1 cellular context compared by ENCODE assay signal in genomic region chr10:98133075-98133752, GRCh38.
A peak's percentile ranks its signal among the peaks of the same experiment; 100 is the strongest.
TF ChIP-seq lines count a peak whose summit lies in the region.

No MANE protein-coding gene starts in this region.

TF ChIP-seq in GM12878, 131 proteins besides CTCF, POLR2A, EP300 and RAD21 (continued from another document):
- TF ChIP-seq, protein P1, sequence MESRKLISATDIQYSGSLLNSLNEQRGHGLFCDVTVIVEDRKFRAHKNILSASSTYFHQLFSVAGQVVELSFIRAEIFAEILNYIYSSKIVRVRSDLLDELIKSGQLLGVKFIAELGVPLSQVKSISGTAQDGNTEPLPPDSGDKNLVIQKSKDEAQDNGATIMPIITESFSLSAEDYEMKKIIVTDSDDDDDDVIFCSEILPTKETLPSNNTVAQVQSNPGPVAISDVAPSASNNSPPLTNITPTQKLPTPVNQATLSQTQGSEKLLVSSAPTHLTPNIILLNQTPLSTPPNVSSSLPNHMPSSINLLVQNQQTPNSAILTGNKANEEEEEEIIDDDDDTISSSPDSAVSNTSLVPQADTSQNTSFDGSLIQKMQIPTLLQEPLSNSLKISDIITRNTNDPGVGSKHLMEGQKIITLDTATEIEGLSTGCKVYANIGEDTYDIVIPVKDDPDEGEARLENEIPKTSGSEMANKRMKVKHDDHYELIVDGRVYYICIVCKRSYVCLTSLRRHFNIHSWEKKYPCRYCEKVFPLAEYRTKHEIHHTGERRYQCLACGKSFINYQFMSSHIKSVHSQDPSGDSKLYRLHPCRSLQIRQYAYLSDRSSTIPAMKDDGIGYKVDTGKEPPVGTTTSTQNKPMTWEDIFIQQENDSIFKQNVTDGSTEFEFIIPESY (IDR thresholded peaks at IDR 0.05) = peak; percentile 40; the same call in 1 of the 2 replicates
- TF ChIP-seq IKZF2 (IDR thresholded peaks at IDR 0.05) = peak; percentile 78 to 83
- TF ChIP-seq BACH1 (IDR thresholded peaks at IDR 0.05; ENCODE audit: borderline replicate concordance) = peak; percentile 49; the same call in 1 of the 2 replicates
- peak; percentile 69; the same call in 1 of the 2 replicates for TF ChIP-seq IRF4 (IDR thresholded peaks at IDR 0.05; ENCODE audit: low read depth, low read length)
- TF ChIP-seq RELB (IDR thresholded peaks at IDR 0.05; ENCODE audit: low read depth) = peak; percentile 58
- TF ChIP-seq BHLHE40 (IDR thresholded peaks at IDR 0.05; ENCODE audit: borderline replicate concordance in 1 of 2, low read depth in 2 of 2, low read length in 1 of 2) = peak; percentile 34 to 77; a peak in 1 of 4 replicates
- TF ChIP-seq EED (IDR thresholded peaks at IDR 0.05; ENCODE audit: low read depth) = 0 out of 2 replicates have a peak, but pooled peaks have one; percentile 40
- TF ChIP-seq SPI1 (IDR thresholded peaks at IDR 0.05; ENCODE audit: borderline replicate concordance, insufficient read depth, low read depth, low read length) = peak; percentile 88
- peak; percentile 20; the same call in 1 of the 2 replicates for TF ChIP-seq RUNX3 (IDR thresholded peaks at IDR 0.05; ENCODE audit: low read length)
- peak; percentile 67 for TF ChIP-seq PKNOX1 (IDR thresholded peaks at IDR 0.05)
- TF ChIP-seq NKRF (conservative IDR thresholded peaks at IDR 0.05) = 0 out of 2 replicates have a peak, but pooled peaks have one; percentile 36
- TF ChIP-seq IKZF1 (conservative IDR thresholded peaks at IDR 0.05) = peak; percentile 76
- peak; percentile 88; the same call in 1 of the 2 replicates for TF ChIP-seq DPF2 (IDR thresholded peaks at IDR 0.05)
